Comparison of ENCODE assay signal across 3 cellular contexts in the genomic region with DNA sequence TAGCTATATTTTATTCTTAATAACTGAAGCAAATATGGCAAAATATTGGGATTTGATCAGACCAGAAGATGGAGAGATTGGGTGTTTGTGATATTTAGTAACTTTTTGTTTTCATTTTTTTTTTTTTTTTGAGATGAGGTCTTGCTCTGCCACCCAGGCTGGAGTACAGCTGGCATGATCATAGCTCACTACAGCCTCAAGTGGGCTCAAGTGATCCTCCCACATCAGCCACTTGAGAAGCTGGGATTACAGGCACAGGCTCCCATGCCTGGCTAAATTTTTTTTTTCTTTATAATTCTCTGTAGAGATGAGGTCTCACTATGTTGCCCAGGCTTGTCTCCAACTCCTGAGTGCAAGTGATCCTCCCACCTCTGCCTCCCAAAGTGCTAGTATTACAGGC.
A peak's percentile ranks its signal among the peaks of the same experiment; 100 is the strongest.
DNase-seq lines count a peak whose midpoint lies in the region; ATAC-seq lines count a peak whose summit lies in the region.
"Not testable (repeated sequence)": the region's sequence is repeated elsewhere in the genome, so short reads cannot be mapped to it uniquely, and the experiment has no call there.

No MANE protein-coding gene starts in this region.

- peak; percentile 60 for ATAC-seq in Right ventricle myocardium inferior
- peak; percentile 80 for ATAC-seq in Right ventricle myocardium superior (ENCODE audit: poor library complexity)
- ATAC-seq in left ventricle myocardium superior, result peak; percentile 75

- intact Hi-C loops in Right ventricle myocardium inferior (cut with DNase I); Right ventricle myocardium superior (cut with DNase I); left ventricle myocardium superior (cut with micrococcal nuclease): not testable (repeated sequence)

- DNase-seq in Right ventricle myocardium inferior (ENCODE audit: missing footprints); Right ventricle myocardium superior; left ventricle myocardium superior: not testable (repeated sequence)
